In genomic region chr19:51158474-51159129, GRCh38 we compare ENCODE assay signal across 8 cellular contexts. TPM values are rescaled to one million over a fixed set of nuclear protein-coding genes. Genes with fewer than 3 reads are reported as not detected.
DNase-seq lines count a peak whose midpoint lies in the region; ATAC-seq and TF ChIP-seq lines count a peak whose summit lies in the region.

No MANE protein-coding gene starts in this region.

- DNase-seq in BJ (ENCODE audit: low read depth) (no peak), HAP-1 (ENCODE audit: low spot score in 2 of 2) (peak; percentile 28 to 82), SKM-1 (lab: John Stamatoyannopoulos, UW; ENCODE audit: unreplicated experiment) (peak; percentile 18), right cardiac atrium (peak; percentile 48 to 82 (median 78))
- peak; percentile 91 for DNase-seq in activated naive CD4-positive, alpha-beta T cell treated with anti-CD3 and anti-CD28 coated beads for 36 hours
- peak; percentile 61 to 74 (median 72) for DNase-seq in stimulated activated CD4-positive, alpha-beta T cell treated with anti-CD3 and anti-CD28 coated beads, Interleukin-1b, Interleukin-23, amount 100 ng/mL, for 24 hours (ENCODE audit: low read depth in 4 of 4, low spot score in 1 of 4)

- ATAC-seq in right cardiac atrium (peak; percentile 43 to 47), HG02642 (IDR thresholded peaks at IDR 0.05; ENCODE audit: poor library complexity, unreplicated experiment) (no peak), GM21423 (IDR thresholded peaks at IDR 0.05; ENCODE audit: unreplicated experiment) (no peak)

- no peak overlapping the region for H3K27ac Mint-ChIP-seq in activated naive CD4-positive, alpha-beta T cell treated with anti-CD3 and anti-CD28 coated beads for 36 hours

- peaks cover 6% of the 10 kb centered on the region for H3K4me1 Mint-ChIP-seq in activated naive CD4-positive, alpha-beta T cell treated with anti-CD3 and anti-CD28 coated beads for 36 hours (ENCODE audit: low read depth)

- H3K9me3 ChIP-seq in HAP-1 = no peaks in the 10 kb centered on the region
- no peaks in the 10 kb centered on the region for H3K9me3 ChIP-seq in right cardiac atrium (ENCODE audit: control insufficient read depth, low read length)

- peak; percentile 54 for TF ChIP-seq CTCF in BJ (IDR thresholded peaks at IDR 0.05; ENCODE audit: insufficient read depth, low read depth, low read length)

- H3K27ac ChIP-seq in right cardiac atrium (ENCODE audit: low read length) = no peak overlapping the region

- H3K4me3 Mint-ChIP-seq in activated naive CD4-positive, alpha-beta T cell treated with anti-CD3 and anti-CD28 coated beads for 36 hours = no peak overlapping the region

- no peaks in the 10 kb centered on the region for H3K27me3 ChIP-seq in BJ (ENCODE audit: control insufficient read depth, insufficient read depth, low read length)
- no peaks in the 10 kb centered on the region for H3K27me3 ChIP-seq in HAP-1 (ENCODE audit: low read depth)
- H3K27me3 ChIP-seq in right cardiac atrium (ENCODE audit: control insufficient read depth, insufficient read depth) = no peaks in the 10 kb centered on the region

- POLR2A ChIA-PET in BJ (lab: Charles Lee) = no interaction called here

- no peaks in the 10 kb centered on the region for H3K27me3 Mint-ChIP-seq in activated naive CD4-positive, alpha-beta T cell treated with anti-CD3 and anti-CD28 coated beads for 36 hours (ENCODE audit: low read depth)

- intact Hi-C loops in activated naive CD4-positive, alpha-beta T cell treated with anti-CD3 and anti-CD28 coated beads for 36 hours (cut with micrococcal nuclease) = loop anchor here (1.0 to 10.0 kb wide), 6 partner anchors 11 to 499 kb away; no protein-coding TSS in a partner anchor
- intact Hi-C loops in right cardiac atrium (cut with DNase I) = no loop called here

- H3K4me3 ChIP-seq in BJ (ENCODE audit: low read depth, low read length) (no peak overlapping the region), HAP-1 (no peak overlapping the region), right cardiac atrium (ENCODE audit: low read length) (no peak overlapping the region)

- 37% methylated on average over 7 of the region's 7 CpGs for WGBS in right cardiac atrium

- no peaks in the 10 kb centered on the region for H3K9me3 Mint-ChIP-seq in activated naive CD4-positive, alpha-beta T cell treated with anti-CD3 and anti-CD28 coated beads for 36 hours

- H3K36me3 Mint-ChIP-seq in activated naive CD4-positive, alpha-beta T cell treated with anti-CD3 and anti-CD28 coated beads for 36 hours (ENCODE audit: low read depth) = no peaks in the 10 kb centered on the region

- no peaks in the 10 kb centered on the region for H3K36me3 ChIP-seq in BJ (ENCODE audit: control insufficient read depth, insufficient read depth, low read length)
- no peaks in the 10 kb centered on the region for H3K36me3 ChIP-seq in HAP-1 (replicated peaks)

- in situ Hi-C loops in HAP-1 (cut with MboI; ENCODE audit: low sequenced_read_pairs) = loop anchor here (25.0 kb wide), 1 partner anchor 504 kb away; no protein-coding TSS in a partner anchor

- H3K4me1 ChIP-seq in HAP-1 (no peaks in the 10 kb centered on the region; the same call in 1 of the 2 replicates), right cardiac atrium (ENCODE audit: control insufficient read depth, insufficient read depth, low read length) (no peaks in the 10 kb centered on the region)

- CTCF ChIA-PET in BJ (lab: Yijun Ruan, JAX) = interaction anchor here (0.6 to 3.0 kb wide), 4 partner anchors 9 to 77 kb away, joined by 3 to 10 read pairs (median 4); no protein-coding TSS in a partner anchor
- CTCF ChIA-PET in activated naive CD4-positive, alpha-beta T cell treated with anti-CD3 and anti-CD28 coated beads for 36 hours (lab: Charles Lee) = interaction anchor here (0.6 to 3.8 kb wide), 19 partner anchors 9 to 266 kb away, joined by 3 to 20 read pairs (median 4); partner anchors contain the start of gene CTU1

RNA-seq across cellular contexts. Expression of gene SIGLEC7, which starts 16.5 kb away (rescaled TPM):
- not detected in 2 replicates for polyA plus RNA-seq in BJ (2011; rRNA removed)
- polyA minus RNA-seq in BJ (2011; rRNA and poly(A)+ RNA removed) = not detected in 2 replicates
- total RNA-seq in activated naive CD4-positive, alpha-beta T cell treated with anti-CD3 and anti-CD28 coated beads for 36 hours = not detected
- total RNA-seq in right cardiac atrium = 1 to 10 TPM; 1.3 to 2.4 (median 2.0) TPM
- 0.59 TPM for polyA plus RNA-seq in right cardiac atrium

RNA-seq across cellular contexts. Expression of gene SIGLEC9, which starts 33.9 kb away (rescaled TPM):
- polyA plus RNA-seq in BJ (2011; rRNA removed) (not detected in 2 replicates), right cardiac atrium (1.2 TPM)
- not detected in 2 replicates for polyA minus RNA-seq in BJ (2011; rRNA and poly(A)+ RNA removed)
- 1 to 10 TPM; 1.7 to 1.9 TPM for total RNA-seq in activated naive CD4-positive, alpha-beta T cell treated with anti-CD3 and anti-CD28 coated beads for 36 hours
- total RNA-seq in right cardiac atrium = 1 to 10 TPM; 2.9 to 6.0 (median 4.7) TPM

RNA-seq across cellular contexts. Expression of gene CTU1, which starts 50.4 kb away (rescaled TPM):
- polyA plus RNA-seq in BJ (2011; rRNA removed) = 2.3 and 3.3 TPM in 2 replicates
- polyA minus RNA-seq in BJ (2011; rRNA and poly(A)+ RNA removed) = 2.0 and 2.9 TPM in 2 replicates
- 1 to 10 TPM; 9.2 to 9.9 TPM for total RNA-seq in activated naive CD4-positive, alpha-beta T cell treated with anti-CD3 and anti-CD28 coated beads for 36 hours
- 1 to 10 TPM; 4.2 to 5.3 (median 4.4) TPM for total RNA-seq in right cardiac atrium
- polyA plus RNA-seq in right cardiac atrium = 2.0 TPM

Comparison
In these comparisons a context has a peak if more than half of its experiments do, and no peak if none do; other contexts are left out.
1. ATAC-seq: peak in right cardiac atrium (2 of 2); none in HG02642 (single experiment) and GM21423 (single experiment).